Comparison of ENCODE assay signal across 8 cellular contexts in genomic region chr4:1544435-1544834, GRCh38.
DNase-seq lines count a peak whose midpoint lies in the region; ATAC-seq and TF ChIP-seq lines count a peak whose summit lies in the region.
"Not testable (repeated sequence)": the region's sequence is repeated elsewhere in the genome, so short reads cannot be mapped to it uniquely, and the experiment has no call there.

No MANE protein-coding gene starts in this region.

- H3K27me3 ChIP-seq in IMR-90 (ENCODE audit: control insufficient read depth, insufficient read depth, low read length): peaks cover 21% of the 10 kb centered on the region; the same call in 1 of the 2 replicates

- dilution Hi-C loops in IMR-90 (cut with HindIII; ENCODE audit: low sequenced_read_pairs, unreplicated experiment): not testable (repeated sequence)

- not testable (repeated sequence) for TF ChIP-seq CTCF in C4-2B (conservative IDR thresholded peaks at IDR 0.05); IMR-90 (conservative IDR thresholded peaks at IDR 0.05; ENCODE audit: low read depth, low read length); glutamatergic neuron (IDR thresholded peaks at IDR 0.05; ENCODE audit: partially characterized antibody, unreplicated experiment)

- H3K9me3 ChIP-seq in IMR-90 (ENCODE audit: control insufficient read depth, insufficient read depth, low read length): not testable (repeated sequence)

- not testable (repeated sequence) for H3K79me1 ChIP-seq in IMR-90 (ENCODE audit: low read depth in 1 of 2, low read length in 2 of 2)

- H3K56ac ChIP-seq in IMR-90 (ENCODE audit: extremely low read depth, insufficient read depth, low read length): not testable (repeated sequence)

- TF ChIP-seq POLR2A in IMR-90 (IDR thresholded peaks at IDR 0.05; ENCODE audit: low read depth, low read length): not testable (repeated sequence)

- not testable (repeated sequence) for H2BK120ac ChIP-seq in IMR-90 (ENCODE audit: low read depth, low read length)

- not testable (repeated sequence) for H3K27me3 Mint-ChIP-seq in T-cell; activated naive CD4-positive, alpha-beta T cell treated with anti-CD3 and anti-CD28 coated beads, Interleukin-2, amount 50 U/mL, for 24 hours; glutamatergic neuron (ENCODE audit: unreplicated experiment); naive thymus-derived CD8-positive, alpha-beta T cell

- not testable (repeated sequence) for H2BK20ac ChIP-seq in IMR-90 (ENCODE audit: low read depth, low read length)

- H3K4me3 Mint-ChIP-seq in T-cell: peak overlapping the region in 2 of 3 donors; percentile 64 to 68
- H3K4me3 Mint-ChIP-seq in activated naive CD4-positive, alpha-beta T cell treated with anti-CD3 and anti-CD28 coated beads, Interleukin-2, amount 50 U/mL, for 24 hours: peak overlapping the region; percentile 49
- not testable (repeated sequence) for H3K4me3 Mint-ChIP-seq in glutamatergic neuron (ENCODE audit: unreplicated experiment); stimulated activated effector memory CD8-positive, alpha-beta T cell treated with anti-CD3 and anti-CD28 coated beads, Interleukin-12 subunit alpha, Interleukin-12 subunit beta, amount 100 ng/mL, for 72 hours
- H3K4me3 Mint-ChIP-seq in naive thymus-derived CD8-positive, alpha-beta T cell: peak overlapping the region; percentile 33 to 81 (median 60)

- not testable (repeated sequence) for H4K5ac ChIP-seq in IMR-90 (ENCODE audit: low read depth, low read length)

- DNase-seq in IMR-90; T-cell; left colon; naive thymus-derived CD8-positive, alpha-beta T cell; stimulated activated effector memory CD8-positive, alpha-beta T cell treated with anti-CD3 and anti-CD28 coated beads, Interleukin-12 subunit alpha, Interleukin-12 subunit beta, amount 100 ng/mL, for 72 hours (ENCODE audit: low spot score in 2 of 2): not testable (repeated sequence)
- DNase-seq in glutamatergic neuron: peak; percentile 12

- peaks cover 13 to 28% (median 26%) of the 10 kb centered on the region in 3 donors for H3K4me1 Mint-ChIP-seq in T-cell
- H3K4me1 Mint-ChIP-seq in activated naive CD4-positive, alpha-beta T cell treated with anti-CD3 and anti-CD28 coated beads, Interleukin-2, amount 50 U/mL, for 24 hours: peaks cover 30% of the 10 kb centered on the region
- H3K4me1 Mint-ChIP-seq in glutamatergic neuron (ENCODE audit: low read depth, unreplicated experiment): peaks cover 18% of the 10 kb centered on the region
- peaks cover 8 to 30% (median 23%) of the 10 kb centered on the region in 4 donors for H3K4me1 Mint-ChIP-seq in naive thymus-derived CD8-positive, alpha-beta T cell
- peaks cover 19% of the 10 kb centered on the region for H3K4me1 Mint-ChIP-seq in stimulated activated effector memory CD8-positive, alpha-beta T cell treated with anti-CD3 and anti-CD28 coated beads, Interleukin-12 subunit alpha, Interleukin-12 subunit beta, amount 100 ng/mL, for 72 hours

- peak overlapping the region; percentile 51 for H2AFZ ChIP-seq in IMR-90 (replicated peaks; ENCODE audit: low read length, poor library complexity)

- ATAC-seq in IMR-90 (ENCODE audit: low read depth): not testable (repeated sequence)
- ATAC-seq in T-cell (replicated peaks in 1 of 4) (peak in 1 of 4 experiments; percentile 13), left colon (peak; percentile 31)
- peak in 1 of 2 donors; percentile 35 for ATAC-seq in naive thymus-derived CD8-positive, alpha-beta T cell
- peak; percentile 6 for ATAC-seq in stimulated activated effector memory CD8-positive, alpha-beta T cell treated with anti-CD3 and anti-CD28 coated beads, Interleukin-12 subunit alpha, Interleukin-12 subunit beta, amount 100 ng/mL, for 72 hours

- not testable (repeated sequence) for H3K9ac ChIP-seq in IMR-90 (ENCODE audit: low read depth, low read length)

- not testable (repeated sequence) for H3K14ac ChIP-seq in IMR-90 (replicated peaks; ENCODE audit: low read depth, low read length)

- H3K4ac ChIP-seq in IMR-90 (ENCODE audit: low read depth, low read length): not testable (repeated sequence)

- CTCF ChIA-PET in IMR-90 (lab: Yijun Ruan, JAX); T-cell (lab: Charles Lee): not testable (repeated sequence)

- not testable (repeated sequence) for H3K18ac ChIP-seq in IMR-90 (ENCODE audit: low read depth, low read length)

- not testable (repeated sequence) for H3K4me3 ChIP-seq in IMR-90 (ENCODE audit: insufficient read depth, low read depth, low read length)

- not testable (repeated sequence) for H3K36me3 ChIP-seq in IMR-90 (ENCODE audit: control insufficient read depth, insufficient read depth, low read length)

- H3K9me3 Mint-ChIP-seq in T-cell; activated naive CD4-positive, alpha-beta T cell treated with anti-CD3 and anti-CD28 coated beads, Interleukin-2, amount 50 U/mL, for 24 hours; glutamatergic neuron (ENCODE audit: unreplicated experiment); naive thymus-derived CD8-positive, alpha-beta T cell; stimulated activated effector memory CD8-positive, alpha-beta T cell treated with anti-CD3 and anti-CD28 coated beads, Interleukin-12 subunit alpha, Interleukin-12 subunit beta, amount 100 ng/mL, for 72 hours: not testable (repeated sequence)

- H2AK9ac ChIP-seq in IMR-90 (replicated peaks; ENCODE audit: low read depth, low read length, poor library complexity): not testable (repeated sequence)

- not testable (repeated sequence) for H2AK5ac ChIP-seq in IMR-90 (ENCODE audit: low read depth, low read length)

- in situ Hi-C loops in IMR-90 (cut with MboI; ENCODE audit: low sequenced_read_pairs): not testable (repeated sequence)

- not testable (repeated sequence) for TF ChIP-seq RAD21 in IMR-90 (IDR thresholded peaks at IDR 0.05; ENCODE audit: low read length)

- WGBS in IMR-90 (ENCODE audit: extremely low coverage in 2 of 2, insufficient read length in 1 of 2), 2 experiments: 40% methylated on average over 3 of the region's 21 CpGs; no CpG with 5 or more reads in 1 of the 2 experiments

- not testable (repeated sequence) for H4K20me1 ChIP-seq in IMR-90 (ENCODE audit: insufficient read depth, low read length)

- not testable (repeated sequence) for H3K9me1 ChIP-seq in IMR-90 (ENCODE audit: insufficient read depth, low read length)

- H3K4me2 ChIP-seq in IMR-90 (ENCODE audit: low read depth, low read length): not testable (repeated sequence)

- not testable (repeated sequence) for H3K4me1 ChIP-seq in IMR-90 (ENCODE audit: control insufficient read depth, insufficient read depth, low read length)

- H4K8ac ChIP-seq in IMR-90 (ENCODE audit: low read depth in 2 of 2, low read length in 2 of 2): not testable (repeated sequence)

- not testable (repeated sequence) for H3K36me3 Mint-ChIP-seq in T-cell; activated naive CD4-positive, alpha-beta T cell treated with anti-CD3 and anti-CD28 coated beads, Interleukin-2, amount 50 U/mL, for 24 hours; glutamatergic neuron (ENCODE audit: unreplicated experiment); naive thymus-derived CD8-positive, alpha-beta T cell; stimulated activated effector memory CD8-positive, alpha-beta T cell treated with anti-CD3 and anti-CD28 coated beads, Interleukin-12 subunit alpha, Interleukin-12 subunit beta, amount 100 ng/mL, for 72 hours

- H3K23ac ChIP-seq in IMR-90 (ENCODE audit: low read depth, low read length): not testable (repeated sequence)

- H3K27ac ChIP-seq in C4-2B: peak overlapping the region; percentile 51
- not testable (repeated sequence) for H3K27ac ChIP-seq in IMR-90 (ENCODE audit: insufficient read depth, low read length)

- H3K27ac Mint-ChIP-seq in T-cell: peak overlapping the region; percentile 55 to 95
- not testable (repeated sequence) for H3K27ac Mint-ChIP-seq in activated naive CD4-positive, alpha-beta T cell treated with anti-CD3 and anti-CD28 coated beads, Interleukin-2, amount 50 U/mL, for 24 hours; glutamatergic neuron (ENCODE audit: unreplicated experiment); stimulated activated effector memory CD8-positive, alpha-beta T cell treated with anti-CD3 and anti-CD28 coated beads, Interleukin-12 subunit alpha, Interleukin-12 subunit beta, amount 100 ng/mL, for 72 hours
- H3K27ac Mint-ChIP-seq in naive thymus-derived CD8-positive, alpha-beta T cell: peak overlapping the region; percentile 73 to 98 (median 91)

- H2BK5ac ChIP-seq in IMR-90 (ENCODE audit: low read depth, low read length, poor library complexity, severe bottlenecking): not testable (repeated sequence)

- BruUV-seq in IMR-90 (replicated peaks; lab: Mats Ljungman, UMichigan): not testable (repeated sequence)

- not testable (repeated sequence) for H4K91ac ChIP-seq in IMR-90 (ENCODE audit: insufficient read depth, low read depth, low read length)

- POLR2A ChIA-PET in IMR-90 (lab: Charles Lee; ENCODE audit: unreplicated experiment); T-cell (lab: Charles Lee): not testable (repeated sequence)
- POLR2A ChIA-PET in naive thymus-derived CD8-positive, alpha-beta T cell (lab: Charles Lee): interaction anchor here (0.6 to 0.9 kb wide), 2 partner anchors 29 to 36 kb away, joined by 3 to 4 read pairs; no protein-coding TSS in a partner anchor

- intact Hi-C loops in IMR-90 (cut with micrococcal nuclease); left colon (cut with DNase I, micrococcal nuclease): not testable (repeated sequence)

- H2BK15ac ChIP-seq in IMR-90 (ENCODE audit: low read depth, low read length): not testable (repeated sequence)
